Comparison of ENCODE assay signal across 1 cellular context in genomic region chr4:184464759-184465454, GRCh38.
TF ChIP-seq lines count a peak whose summit lies in the region.

No MANE protein-coding gene starts in this region.

TF ChIP-seq in HepG2, 621 proteins besides CTCF, POLR2A, EP300 and RAD21 (continued from another document and continues in another):
- peak; percentile 58; the same call in 1 of the 2 replicates for TF ChIP-seq TFE3 (CRISPR knock-in tag; IDR thresholded peaks at IDR 0.05)
- no peak for TF ChIP-seq PREB (CRISPR knock-in tag; IDR thresholded peaks at IDR 0.05)
- TF ChIP-seq SP5 (CRISPR knock-in tag; IDR thresholded peaks at IDR 0.05; ENCODE audit: borderline replicate concordance, low read depth): peak; percentile 44; the same call in 1 of the 2 replicates
- no peak for TF ChIP-seq HOXD1 (CRISPR knock-in tag; IDR thresholded peaks at IDR 0.05)
- no peak for TF ChIP-seq ZKSCAN8 (CRISPR knock-in tag; IDR thresholded peaks at IDR 0.05; ENCODE audit: borderline replicate concordance)
- no peak for TF ChIP-seq EZH2 (conservative IDR thresholded peaks at IDR 0.05; ENCODE audit: low read depth, low read length)
- TF ChIP-seq PCBP1 (IDR thresholded peaks at IDR 0.05; ENCODE audit: borderline replicate concordance, low read depth, low read length): no peak
- TF ChIP-seq DDIT3 (CRISPR knock-in tag; IDR thresholded peaks at IDR 0.05): no peak
- TF ChIP-seq MXD3 (CRISPR knock-in tag; IDR thresholded peaks at IDR 0.05): no peak
- TF ChIP-seq ZNF343 (CRISPR knock-in tag; IDR thresholded peaks at IDR 0.05): no peak
- no peak for TF ChIP-seq MTA1 (CRISPR knock-in tag; IDR thresholded peaks at IDR 0.05; ENCODE audit: borderline replicate concordance)
- TF ChIP-seq PRDM10 (CRISPR knock-in tag; IDR thresholded peaks at IDR 0.05; ENCODE audit: low read depth): no peak
- TF ChIP-seq ZSCAN25 (CRISPR knock-in tag; IDR thresholded peaks at IDR 0.05): no peak
- TF ChIP-seq ARID5B (CRISPR knock-in tag; IDR thresholded peaks at IDR 0.05): peak; percentile 92
- TF ChIP-seq ZNF501 (CRISPR knock-in tag; IDR thresholded peaks at IDR 0.05): no peak
- TF ChIP-seq ZNF777 (CRISPR knock-in tag; IDR thresholded peaks at IDR 0.05): no peak
- TF ChIP-seq CCDC6 (CRISPR knock-in tag; IDR thresholded peaks at IDR 0.05): no peak; the same call in 1 of the 2 replicates
- peak; percentile 78 for TF ChIP-seq ELF3 (CRISPR knock-in tag; IDR thresholded peaks at IDR 0.05)
- TF ChIP-seq ZNF142 (CRISPR knock-in tag; IDR thresholded peaks at IDR 0.05): no peak
- TF ChIP-seq CEBPZ (IDR thresholded peaks at IDR 0.05; ENCODE audit: low read length): no peak
- TF ChIP-seq ZNF292 (CRISPR knock-in tag; IDR thresholded peaks at IDR 0.05; ENCODE audit: borderline replicate concordance, low read depth): peak; percentile 36; the same call in 1 of the 2 replicates
- no peak for TF ChIP-seq CC2D1A (CRISPR knock-in tag; IDR thresholded peaks at IDR 0.05)
- TF ChIP-seq ZNF296 (CRISPR knock-in tag; conservative IDR thresholded peaks at IDR 0.05): no peak
- TF ChIP-seq ATF1 (CRISPR knock-in tag; IDR thresholded peaks at IDR 0.05): no peak
- TF ChIP-seq ZNF121 (CRISPR knock-in tag; IDR thresholded peaks at IDR 0.05): no peak
- peak; percentile 42; the same call in 1 of the 2 replicates for TF ChIP-seq MIXL1 (CRISPR knock-in tag; IDR thresholded peaks at IDR 0.05)
- no peak for TF ChIP-seq REL (CRISPR knock-in tag; conservative IDR thresholded peaks at IDR 0.05)
- peak; percentile 93 for TF ChIP-seq FOXK1 (CRISPR knock-in tag; IDR thresholded peaks at IDR 0.05; ENCODE audit: borderline replicate concordance, low read depth)
- TF ChIP-seq HCFC1 (IDR thresholded peaks at IDR 0.05; ENCODE audit: low read depth, low read length): no peak
- TF ChIP-seq ZNF33A (CRISPR knock-in tag; IDR thresholded peaks at IDR 0.05; ENCODE audit: borderline replicate concordance): no peak
- TF ChIP-seq TEAD2 (CRISPR knock-in tag; IDR thresholded peaks at IDR 0.05): no peak
- TF ChIP-seq RBAK (CRISPR knock-in tag; IDR thresholded peaks at IDR 0.05): no peak
- peak; percentile 59; the same call in 1 of the 2 replicates for TF ChIP-seq THAP11 (CRISPR knock-in tag; IDR thresholded peaks at IDR 0.05)
- no peak for TF ChIP-seq ZNF224 (CRISPR knock-in tag; IDR thresholded peaks at IDR 0.05)
- TF ChIP-seq MAFK (conservative IDR thresholded peaks at IDR 0.05 in 1 of 2, IDR thresholded peaks at IDR 0.05 in 1 of 2; ENCODE audit: low read length in 2 of 2): no peak
- TF ChIP-seq TBP (CRISPR knock-in tag; IDR thresholded peaks at IDR 0.05): no peak
- TF ChIP-seq MXI1 (IDR thresholded peaks at IDR 0.05; ENCODE audit: borderline replicate concordance, low read depth, low read length): peak; percentile 78; the same call in 1 of the 3 replicates
- no peak for TF ChIP-seq PLRG1 (conservative IDR thresholded peaks at IDR 0.05)
- no peak for TF ChIP-seq ZNF639 (CRISPR knock-in tag; conservative IDR thresholded peaks at IDR 0.05)
- TF ChIP-seq PRMT3 (CRISPR knock-in tag; IDR thresholded peaks at IDR 0.05; ENCODE audit: borderline replicate concordance, low read depth): no peak
- TF ChIP-seq RBFOX2 (IDR thresholded peaks at IDR 0.05; ENCODE audit: low read depth, low read length): no peak
